In the genomic region with DNA sequence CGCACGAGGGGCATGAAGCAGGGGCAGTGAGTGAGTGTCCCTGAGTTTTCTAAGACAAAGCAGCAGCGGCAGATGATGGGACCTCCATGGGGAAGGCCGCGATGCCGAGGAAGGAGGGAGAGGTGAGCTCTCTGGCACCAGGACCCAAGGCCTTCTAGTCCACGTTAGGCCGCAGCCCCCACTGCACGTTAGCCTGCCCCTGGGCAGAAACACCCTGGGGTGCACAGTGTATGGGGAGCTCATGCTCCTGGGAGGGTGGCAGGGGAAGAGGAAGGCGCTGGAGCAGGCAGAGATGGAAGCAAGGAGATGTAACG, we compare ENCODE assay signal across 20 cellular contexts.
A peak's percentile ranks its signal among the peaks of the same experiment; 100 is the strongest.
DNase-seq lines count a peak whose midpoint lies in the region; ATAC-seq and TF ChIP-seq lines count a peak whose summit lies in the region.
"Had no signal": no experiment of that assay in that cellular context is flagged by ENCODE, and none has a peak within 500 bp of the region (broad histone marks: within the 10 kb centered on the region; RNA-seq: fewer than 3 reads in every experiment).

No MANE protein-coding gene starts in this region.

- no peaks in the 10 kb centered on the region for H3K36me3 ChIP-seq in KOPT-K1 (ENCODE audit: insufficient read depth, low read length)
- H3K36me3 ChIP-seq: breast epithelium, gastroesophageal sphincter, uterus had no signal

- H3K27me3 Mint-ChIP-seq in activated T-cell treated with anti-CD3 and anti-CD28 coated beads, Interleukin-2, amount 50 U/mL, for 72 hours (ENCODE audit: low read depth): no peaks in the 10 kb centered on the region
- no peaks in the 10 kb centered on the region for H3K27me3 Mint-ChIP-seq in activated T-cell treated with anti-CD3 and anti-CD28 coated beads, Interleukin-2, amount 50 U/mL, for 4 hours (ENCODE audit: low read depth)
- H3K27me3 Mint-ChIP-seq in chondrocyte (ENCODE audit: low read depth): peaks cover 14% of the 10 kb centered on the region

- H3K9me3 ChIP-seq in KOPT-K1 (ENCODE audit: insufficient read depth, low read length, poor library complexity, severe bottlenecking): no peaks in the 10 kb centered on the region
- H3K9me3 ChIP-seq: breast epithelium, gastroesophageal sphincter, uterus had no signal

- H3K27ac ChIP-seq in KOPT-K1 (ENCODE audit: low read depth, low read length, poor library complexity, severe bottlenecking): peak overlapping the region; percentile 68
- H3K27ac ChIP-seq: breast epithelium, gastroesophageal sphincter, uterus had no signal

- peaks cover 100% of the 10 kb centered on the region for H3K4me1 Mint-ChIP-seq in activated T-cell treated with anti-CD3 and anti-CD28 coated beads, Interleukin-2, amount 50 U/mL, for 72 hours (ENCODE audit: low read depth)
- H3K4me1 Mint-ChIP-seq in activated T-cell treated with anti-CD3 and anti-CD28 coated beads, Interleukin-2, amount 50 U/mL, for 4 hours (ENCODE audit: low read depth): peaks cover 84% of the 10 kb centered on the region
- H3K4me1 Mint-ChIP-seq in chondrocyte (ENCODE audit: low read depth): no peaks in the 10 kb centered on the region
- peaks cover 64% of the 10 kb centered on the region for H3K4me1 Mint-ChIP-seq in stimulated activated effector memory CD8-positive, alpha-beta T cell treated with anti-CD3 and anti-CD28 coated beads, Interleukin-12 subunit alpha, Interleukin-12 subunit beta, amount 100 ng/mL, for 72 hours
- H3K4me1 Mint-ChIP-seq: H9 had no signal

- no peak for DNase-seq in activated T-cell treated with anti-CD3 and anti-CD28 coated beads, Interleukin-2, amount 50 U/mL, for 72 hours
- DNase-seq in activated T-cell treated with anti-CD3 and anti-CD28 coated beads, Interleukin-2, amount 50 U/mL, for 4 hours: no peak
- peak; percentile 86 for DNase-seq in chondrocyte (ENCODE audit: low spot score)
- DNase-seq in stimulated activated effector memory CD8-positive, alpha-beta T cell treated with anti-CD3 and anti-CD28 coated beads, Interleukin-12 subunit alpha, Interleukin-12 subunit beta, amount 100 ng/mL, for 72 hours (ENCODE audit: low spot score in 2 of 2): no peak
- DNase-seq in NK-92 (lab: John Stamatoyannopoulos, UW; ENCODE audit: unreplicated experiment): no peak
- no peak for DNase-seq in C1 segment of cervical spinal cord (lab: John Stamatoyannopoulos, UW)
- DNase-seq: ACHN; H9; kidney glomerular epithelial cell; NCI-H1436; NCI-H2171 treated with DMSO at 0.1 percent for 48 hours; OCI-M1; stimulated activated CD4-positive, alpha-beta T cell treated with anti-CD3 and anti-CD28 coated beads, Interleukin-4, amount 100 ng/mL, for 1 hour; SW 1271; uterus had no signal

- peak overlapping the region; percentile 12 for H3K27ac Mint-ChIP-seq in activated T-cell treated with anti-CD3 and anti-CD28 coated beads, Interleukin-2, amount 50 U/mL, for 72 hours
- no peak overlapping the region for H3K27ac Mint-ChIP-seq in chondrocyte (ENCODE audit: unreplicated experiment)
- H3K27ac Mint-ChIP-seq in stimulated activated effector memory CD8-positive, alpha-beta T cell treated with anti-CD3 and anti-CD28 coated beads, Interleukin-12 subunit alpha, Interleukin-12 subunit beta, amount 100 ng/mL, for 72 hours: peak overlapping the region; percentile 94
- H3K27ac Mint-ChIP-seq: H9, WTC11 had no signal

- TF ChIP-seq CTCF in chondrocyte (IDR thresholded peaks at IDR 0.05): no peak

- H3K36me3 Mint-ChIP-seq in activated T-cell treated with anti-CD3 and anti-CD28 coated beads, Interleukin-2, amount 50 U/mL, for 72 hours (ENCODE audit: insufficient read depth in 2 of 2): no peaks in the 10 kb centered on the region
- H3K36me3 Mint-ChIP-seq in activated T-cell treated with anti-CD3 and anti-CD28 coated beads, Interleukin-2, amount 50 U/mL, for 4 hours (ENCODE audit: insufficient read depth): no peaks in the 10 kb centered on the region
- no peaks in the 10 kb centered on the region for H3K36me3 Mint-ChIP-seq in chondrocyte (ENCODE audit: low read depth)
- peaks cover 15% of the 10 kb centered on the region for H3K36me3 Mint-ChIP-seq in stimulated activated effector memory CD8-positive, alpha-beta T cell treated with anti-CD3 and anti-CD28 coated beads, Interleukin-12 subunit alpha, Interleukin-12 subunit beta, amount 100 ng/mL, for 72 hours
- H3K36me3 Mint-ChIP-seq: WTC11 had no signal

- H3K9me3 Mint-ChIP-seq in activated T-cell treated with anti-CD3 and anti-CD28 coated beads, Interleukin-2, amount 50 U/mL, for 72 hours: no peaks in the 10 kb centered on the region
- H3K9me3 Mint-ChIP-seq in activated T-cell treated with anti-CD3 and anti-CD28 coated beads, Interleukin-2, amount 50 U/mL, for 4 hours: no peaks in the 10 kb centered on the region
- H3K9me3 Mint-ChIP-seq in chondrocyte (ENCODE audit: low read depth): no peaks in the 10 kb centered on the region
- H3K9me3 Mint-ChIP-seq in stimulated activated effector memory CD8-positive, alpha-beta T cell treated with anti-CD3 and anti-CD28 coated beads, Interleukin-12 subunit alpha, Interleukin-12 subunit beta, amount 100 ng/mL, for 72 hours: no peaks in the 10 kb centered on the region
- H3K9me3 Mint-ChIP-seq: H9, WTC11 had no signal

- peak overlapping the region; percentile 72 to 84 for H3K4me3 Mint-ChIP-seq in activated T-cell treated with anti-CD3 and anti-CD28 coated beads, Interleukin-2, amount 50 U/mL, for 72 hours
- H3K4me3 Mint-ChIP-seq in activated T-cell treated with anti-CD3 and anti-CD28 coated beads, Interleukin-2, amount 50 U/mL, for 4 hours: no peak overlapping the region
- no peak overlapping the region for H3K4me3 Mint-ChIP-seq in chondrocyte (ENCODE audit: unreplicated experiment)
- H3K4me3 Mint-ChIP-seq in stimulated activated effector memory CD8-positive, alpha-beta T cell treated with anti-CD3 and anti-CD28 coated beads, Interleukin-12 subunit alpha, Interleukin-12 subunit beta, amount 100 ng/mL, for 72 hours: peak overlapping the region; percentile 71
- H3K4me3 Mint-ChIP-seq: H9, WTC11 had no signal

- ATAC-seq in activated T-cell treated with anti-CD3 and anti-CD28 coated beads, Interleukin-2, amount 50 U/mL, for 72 hours (replicated peaks in 1 of 2): no peak
- no peak for ATAC-seq in activated T-cell treated with anti-CD3 and anti-CD28 coated beads, Interleukin-2, amount 50 U/mL, for 4 hours
- ATAC-seq in stimulated activated effector memory CD8-positive, alpha-beta T cell treated with anti-CD3 and anti-CD28 coated beads, Interleukin-12 subunit alpha, Interleukin-12 subunit beta, amount 100 ng/mL, for 72 hours: no peak
- no peak for ATAC-seq in GM18498 (IDR thresholded peaks at IDR 0.05; ENCODE audit: unreplicated experiment)
- ATAC-seq: gastroesophageal sphincter, WTC11 had no signal

Comparison
In these comparisons a context has a peak if more than half of its experiments do, and no peak if none do; other contexts are left out.
1. H3K4me3 Mint-ChIP-seq: peak in activated T-cell treated with anti-CD3 and anti-CD28 coated beads, Interleukin-2, amount 50 U/mL, for 72 hours (2 of 2) and stimulated activated effector memory CD8-positive, alpha-beta T cell treated with anti-CD3 and anti-CD28 coated beads, Interleukin-12 subunit alpha, Interleukin-12 subunit beta, amount 100 ng/mL, for 72 hours (single experiment); none in activated T-cell treated with anti-CD3 and anti-CD28 coated beads, Interleukin-2, amount 50 U/mL, for 4 hours (single experiment) and chondrocyte (single experiment).